1 cellular context compared by ENCODE assay signal in the genomic region with DNA sequence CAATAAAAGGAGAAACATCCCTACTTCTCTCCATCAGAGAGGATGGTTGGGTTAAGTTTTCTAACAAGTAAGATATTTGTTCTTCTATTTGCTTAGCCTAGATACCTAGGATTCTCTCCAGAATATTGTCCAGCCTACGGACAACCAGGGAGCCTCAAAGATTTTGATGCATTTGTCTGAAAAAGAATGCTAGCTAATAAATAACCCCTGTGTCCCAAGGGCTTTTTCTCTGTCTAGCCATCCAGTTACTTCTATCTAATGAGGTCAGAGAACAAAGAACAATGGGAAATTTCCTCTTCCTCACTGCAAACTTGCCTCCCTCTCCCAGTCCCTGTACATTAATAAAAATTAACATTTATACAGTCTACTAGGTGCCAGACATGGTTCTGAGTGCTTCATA.
TF ChIP-seq lines count a peak whose summit lies in the region.

No MANE protein-coding gene starts in this region.

TF ChIP-seq in WTC11, 78 proteins besides CTCF, POLR2A, EP300 and RAD21 (continued from another document):
- TF ChIP-seq, protein P1, sequence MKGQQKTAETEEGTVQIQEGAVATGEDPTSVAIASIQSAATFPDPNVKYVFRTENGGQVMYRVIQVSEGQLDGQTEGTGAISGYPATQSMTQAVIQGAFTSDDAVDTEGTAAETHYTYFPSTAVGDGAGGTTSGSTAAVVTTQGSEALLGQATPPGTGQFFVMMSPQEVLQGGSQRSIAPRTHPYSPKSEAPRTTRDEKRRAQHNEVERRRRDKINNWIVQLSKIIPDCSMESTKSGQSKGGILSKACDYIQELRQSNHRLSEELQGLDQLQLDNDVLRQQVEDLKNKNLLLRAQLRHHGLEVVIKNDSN (CRISPR knock-in tag; IDR thresholded peaks at IDR 0.05): no peak
- TF ChIP-seq, protein P2, sequence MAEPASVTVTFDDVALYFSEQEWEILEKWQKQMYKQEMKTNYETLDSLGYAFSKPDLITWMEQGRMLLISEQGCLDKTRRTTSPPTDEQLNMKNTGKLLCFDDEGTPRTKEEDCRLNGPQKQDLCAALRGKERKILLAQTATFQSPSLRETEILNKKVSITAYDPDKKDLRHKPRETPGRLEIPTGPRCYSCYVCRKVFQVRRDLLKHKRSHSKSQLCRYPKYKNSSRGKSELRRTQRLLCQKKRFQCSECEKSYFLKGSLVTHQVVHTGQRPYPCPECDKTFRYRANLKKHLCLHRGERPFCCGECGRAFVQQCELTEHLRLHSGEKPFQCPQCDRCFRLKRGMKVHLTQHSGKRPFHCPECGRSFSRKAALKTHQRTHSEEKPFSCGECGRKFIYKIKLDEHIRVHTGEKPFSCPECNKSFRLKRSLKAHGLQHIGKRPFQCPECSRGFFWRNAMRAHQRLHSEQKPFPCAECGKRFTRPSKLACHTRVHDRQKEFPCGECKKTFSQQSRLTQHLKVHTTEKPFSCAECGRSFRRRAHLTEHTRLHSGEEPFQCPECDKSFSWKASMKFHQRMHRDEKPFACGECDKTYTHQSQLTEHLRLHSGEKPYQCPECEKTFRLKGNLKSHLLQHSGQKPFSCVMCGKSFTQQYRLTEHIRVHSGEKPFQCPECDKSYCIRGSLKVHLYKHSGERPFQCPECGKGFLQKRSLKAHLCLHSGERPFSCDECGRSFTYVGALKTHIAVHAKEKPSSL (CRISPR knock-in tag; conservative IDR thresholded peaks at IDR 0.05): no peak
- TF ChIP-seq ETV6 (CRISPR knock-in tag; IDR thresholded peaks at IDR 0.05): no peak
- no peak for TF ChIP-seq ATF1 (CRISPR knock-in tag; IDR thresholded peaks at IDR 0.05)
- no peak for TF ChIP-seq ESRRA (CRISPR knock-in tag; IDR thresholded peaks at IDR 0.05; ENCODE audit: borderline replicate concordance)
- TF ChIP-seq RELA (CRISPR knock-in tag; IDR thresholded peaks at IDR 0.05; ENCODE audit: borderline replicate concordance): no peak
- TF ChIP-seq GRHL2 (CRISPR knock-in tag; IDR thresholded peaks at IDR 0.05; ENCODE audit: insufficient replicate concordance, severe bottlenecking): no peak
- TF ChIP-seq, protein P3, sequence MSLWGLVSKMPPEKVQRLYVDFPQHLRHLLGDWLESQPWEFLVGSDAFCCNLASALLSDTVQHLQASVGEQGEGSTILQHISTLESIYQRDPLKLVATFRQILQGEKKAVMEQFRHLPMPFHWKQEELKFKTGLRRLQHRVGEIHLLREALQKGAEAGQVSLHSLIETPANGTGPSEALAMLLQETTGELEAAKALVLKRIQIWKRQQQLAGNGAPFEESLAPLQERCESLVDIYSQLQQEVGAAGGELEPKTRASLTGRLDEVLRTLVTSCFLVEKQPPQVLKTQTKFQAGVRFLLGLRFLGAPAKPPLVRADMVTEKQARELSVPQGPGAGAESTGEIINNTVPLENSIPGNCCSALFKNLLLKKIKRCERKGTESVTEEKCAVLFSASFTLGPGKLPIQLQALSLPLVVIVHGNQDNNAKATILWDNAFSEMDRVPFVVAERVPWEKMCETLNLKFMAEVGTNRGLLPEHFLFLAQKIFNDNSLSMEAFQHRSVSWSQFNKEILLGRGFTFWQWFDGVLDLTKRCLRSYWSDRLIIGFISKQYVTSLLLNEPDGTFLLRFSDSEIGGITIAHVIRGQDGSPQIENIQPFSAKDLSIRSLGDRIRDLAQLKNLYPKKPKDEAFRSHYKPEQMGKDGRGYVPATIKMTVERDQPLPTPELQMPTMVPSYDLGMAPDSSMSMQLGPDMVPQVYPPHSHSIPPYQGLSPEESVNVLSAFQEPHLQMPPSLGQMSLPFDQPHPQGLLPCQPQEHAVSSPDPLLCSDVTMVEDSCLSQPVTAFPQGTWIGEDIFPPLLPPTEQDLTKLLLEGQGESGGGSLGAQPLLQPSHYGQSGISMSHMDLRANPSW (CRISPR knock-in tag; conservative IDR thresholded peaks at IDR 0.05; ENCODE audit: low read depth): no peak
- no peak for TF ChIP-seq SOX15 (CRISPR knock-in tag; IDR thresholded peaks at IDR 0.05)
- no peak for TF ChIP-seq EMX1 (CRISPR knock-in tag; IDR thresholded peaks at IDR 0.05)
- no peak for TF ChIP-seq OVOL2 (CRISPR knock-in tag; IDR thresholded peaks at IDR 0.05; ENCODE audit: borderline replicate concordance)
